ENCODE assay signal across 17 cellular contexts in the genomic region with DNA sequence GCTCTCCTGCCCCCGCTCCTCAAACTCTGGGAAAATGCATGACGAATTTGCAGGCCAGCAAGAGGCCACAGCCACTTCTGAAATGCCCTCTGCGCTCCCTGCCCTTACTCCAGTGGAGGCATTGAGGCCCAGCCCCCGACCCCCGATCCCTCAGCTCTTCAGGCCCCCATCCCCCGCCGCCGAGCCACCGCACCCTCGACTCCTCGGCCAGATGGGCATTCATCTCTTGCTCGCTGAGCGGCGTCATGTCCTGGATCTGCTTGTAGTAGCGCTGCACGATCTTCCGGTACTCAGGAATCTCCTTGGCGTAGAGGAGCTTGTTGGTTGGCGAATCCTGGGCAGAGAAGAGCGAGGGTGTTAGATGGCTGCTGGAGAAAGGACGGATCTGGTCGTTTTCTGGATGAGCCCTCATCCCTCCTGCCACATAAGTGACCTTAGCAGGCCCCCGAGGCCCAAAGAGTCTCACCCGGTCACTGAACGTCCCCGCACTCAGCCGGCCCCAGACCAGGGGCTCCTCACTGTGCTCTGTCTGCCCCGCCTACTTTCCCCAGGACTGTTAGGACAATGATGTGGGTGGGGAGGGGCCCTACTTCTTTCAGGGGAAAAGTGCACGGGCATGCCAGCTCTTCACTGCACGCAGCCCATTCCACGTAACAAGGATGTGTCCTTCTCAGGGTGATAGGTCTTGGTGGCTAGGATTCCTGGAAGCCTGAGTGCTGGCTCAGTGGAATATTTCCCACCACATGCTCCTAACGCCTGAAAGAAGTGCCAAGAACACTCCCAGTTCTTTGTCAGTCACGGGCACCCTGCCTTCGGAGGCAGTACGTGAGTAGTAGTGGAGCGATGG. TPM values are rescaled to one million over a fixed set of nuclear protein-coding genes. Genes with fewer than 3 reads are reported as not detected.
A peak's percentile ranks its signal among the peaks of the same experiment; 100 is the strongest.
DNase-seq lines count a peak whose midpoint lies in the region; ATAC-seq, FAIRE-seq and TF ChIP-seq lines count a peak whose summit lies in the region.
"Had no signal": no experiment of that assay in that cellular context is flagged by ENCODE, and none has a peak within 500 bp of the region (broad histone marks: within the 10 kb centered on the region; RNA-seq: fewer than 3 reads in every experiment).

No MANE protein-coding gene starts in this region.

- 75 to 76% methylated on average over 36 of the region's 36 CpGs for WGBS in heart right ventricle, 2 donors

- no peaks in the 10 kb centered on the region for H3K27me3 Mint-ChIP-seq in astrocyte (ENCODE audit: low read depth, unreplicated experiment)
- peaks cover 23% of the 10 kb centered on the region for H3K27me3 Mint-ChIP-seq in stimulated activated naive CD8-positive, alpha-beta T cell treated with anti-CD3 and anti-CD28 coated beads, Interleukin-15, amount 100 ng/mL, for 72 hours

- intact Hi-C loops in heart right ventricle (cut with DNase I) = loop anchor here in 3 of 10 donors (5.0 to 10.0 kb wide), 3 partner anchors 35 to 52 kb away; no protein-coding TSS in a partner anchor
- intact Hi-C loops in gastrocnemius medialis (cut with DNase I; ENCODE audit: low total_unique reads) = loop anchor here (5.0 kb wide), 1 partner anchor 35 kb away; no protein-coding TSS in a partner anchor
- intact Hi-C loops in breast epithelium (cut with DNase I; ENCODE audit: low total_unique reads) = no loop called here

- no peaks in the 10 kb centered on the region for H4K20me1 ChIP-seq in astrocyte (ENCODE audit: insufficient read depth, low read length)

- H3K27me3 ChIP-seq in astrocyte (ENCODE audit: insufficient read depth, low read length) (no peaks in the 10 kb centered on the region), heart right ventricle (no peaks in the 10 kb centered on the region), gastrocnemius medialis (no peaks in the 10 kb centered on the region), breast epithelium (no peaks in the 10 kb centered on the region)

- TF ChIP-seq CTCF in AG09319 (IDR thresholded peaks at IDR 0.05; ENCODE audit: low read depth, low read length) (no peak), astrocyte (IDR thresholded peaks at IDR 0.05; ENCODE audit: insufficient read depth, low read depth, low read length) (no peak), heart right ventricle (IDR thresholded peaks at IDR 0.05) (no peak), gastrocnemius medialis (IDR thresholded peaks at IDR 0.05 in 4 of 5, conservative IDR thresholded peaks at IDR 0.05 in 1 of 5) (no peak), breast epithelium (IDR thresholded peaks at IDR 0.05) (no peak)

- H3K9me3 ChIP-seq in astrocyte (ENCODE audit: insufficient read depth, low read depth, low read length) (no peaks in the 10 kb centered on the region), heart right ventricle (no peaks in the 10 kb centered on the region), gastrocnemius medialis (no peaks in the 10 kb centered on the region), breast epithelium (no peaks in the 10 kb centered on the region)
- H3K9me3 ChIP-seq: A549, prostate gland had no signal

- no peak overlapping the region for H3K27ac ChIP-seq in astrocyte (ENCODE audit: low read depth, low read length)
- peak overlapping the region in 6 of 10 donors; percentile 24 to 94 (median 38) for H3K27ac ChIP-seq in heart right ventricle
- H3K27ac ChIP-seq in gastrocnemius medialis = peak overlapping the region in 2 of 4 donors; percentile 25 to 58
- peak overlapping the region in 1 of 2 donors; percentile 77 for H3K27ac ChIP-seq in breast epithelium

- TF ChIP-seq POLR2A in gastrocnemius medialis (IDR thresholded peaks at IDR 0.05) (no peak), breast epithelium (IDR thresholded peaks at IDR 0.05) (no peak)

- H3K36me3 Mint-ChIP-seq in astrocyte (ENCODE audit: low read depth, unreplicated experiment) = peaks cover 20% of the 10 kb centered on the region
- H3K36me3 Mint-ChIP-seq: activated naive CD4-positive, alpha-beta T cell treated with anti-CD3 and anti-CD28 coated beads, Interleukin-2, amount 10 ng/mL, durations not matched to agents 7 days and 5 days had no signal

- no peak for FAIRE-seq in astrocyte (lab: Jason Lieb, UNC)
- FAIRE-seq: A549 had no signal

- no peak overlapping the region for H2AFZ ChIP-seq in astrocyte (ENCODE audit: low read depth, low read length)

- ATAC-seq in heart right ventricle = peak; percentile 5 to 56 (median 20)
- ATAC-seq in gastrocnemius medialis = peak; percentile 69 to 74
- no peak for ATAC-seq in stimulated activated naive CD8-positive, alpha-beta T cell treated with anti-CD3 and anti-CD28 coated beads, Interleukin-15, amount 100 ng/mL, for 72 hours
- ATAC-seq in GM19328 (IDR thresholded peaks at IDR 0.05; ENCODE audit: unreplicated experiment) = no peak
- no peak for ATAC-seq in HG03045 (IDR thresholded peaks at IDR 0.05; ENCODE audit: unreplicated experiment)
- ATAC-seq: A549 had no signal

- peak overlapping the region; percentile 42 for H3K4me2 ChIP-seq in astrocyte (ENCODE audit: low read length)
- H3K4me2 ChIP-seq: A549 had no signal

- no peak overlapping the region for H3K27ac Mint-ChIP-seq in astrocyte (ENCODE audit: unreplicated experiment)
- peak overlapping the region in 1 of 2 donors; percentile 33 for H3K27ac Mint-ChIP-seq in stimulated activated naive CD8-positive, alpha-beta T cell treated with anti-CD3 and anti-CD28 coated beads, Interleukin-15, amount 100 ng/mL, for 72 hours
- H3K27ac Mint-ChIP-seq: activated naive CD4-positive, alpha-beta T cell treated with anti-CD3 and anti-CD28 coated beads, Interleukin-2, amount 10 ng/mL, durations not matched to agents 7 days and 5 days had no signal

- peaks cover 45% of the 10 kb centered on the region for H3K4me1 ChIP-seq in astrocyte (ENCODE audit: insufficient read depth, low read length)
- H3K4me1 ChIP-seq in heart right ventricle = peaks cover 39 to 99% (median 92%) of the 10 kb centered on the region in 9 donors
- peaks cover 46 to 58% of the 10 kb centered on the region in 2 donors for H3K4me1 ChIP-seq in gastrocnemius medialis
- H3K4me1 ChIP-seq in breast epithelium = peaks cover 0 to 9% of the 10 kb centered on the region in 2 donors
- H3K4me1 ChIP-seq: prostate gland had no signal

- in situ Hi-C loops in gastrocnemius medialis (cut with MboI; ENCODE audit: low sequenced_read_pairs in 4 of 4) = no loop called here

- H3K9ac ChIP-seq in astrocyte (ENCODE audit: low read length) = no peak overlapping the region

- peaks cover 47% of the 10 kb centered on the region for H3K4me1 Mint-ChIP-seq in astrocyte (ENCODE audit: low read depth, unreplicated experiment)
- H3K4me1 Mint-ChIP-seq in stimulated activated naive CD8-positive, alpha-beta T cell treated with anti-CD3 and anti-CD28 coated beads, Interleukin-15, amount 100 ng/mL, for 72 hours = peaks cover 19% of the 10 kb centered on the region

- no peaks in the 10 kb centered on the region for H3K9me3 Mint-ChIP-seq in astrocyte (ENCODE audit: unreplicated experiment)
- H3K9me3 Mint-ChIP-seq in stimulated activated naive CD8-positive, alpha-beta T cell treated with anti-CD3 and anti-CD28 coated beads, Interleukin-15, amount 100 ng/mL, for 72 hours = no peaks in the 10 kb centered on the region
- H3K9me3 Mint-ChIP-seq: activated naive CD4-positive, alpha-beta T cell treated with anti-CD3 and anti-CD28 coated beads, Interleukin-2, amount 10 ng/mL, durations not matched to agents 7 days and 5 days had no signal

- DNase-seq in AG09319 (ENCODE audit: extremely low read depth, low read depth) (peak; percentile 52), astrocyte (ENCODE audit: low read depth) (peak; percentile 76), heart right ventricle (no peak), gastrocnemius medialis (peak in 1 of 2 donors; percentile 49), breast epithelium (ENCODE audit: low spot score in 2 of 2) (no peak)
- DNase-seq in stimulated activated naive CD8-positive, alpha-beta T cell treated with anti-CD3 and anti-CD28 coated beads, Interleukin-15, amount 100 ng/mL, for 72 hours = no peak
- DNase-seq: activated naive CD4-positive, alpha-beta T cell treated with anti-CD3 and anti-CD28 coated beads, Interleukin-2, amount 10 ng/mL, durations not matched to agents 7 days and 5 days; DMS 273 treated with DMSO at 0.1 percent for 48 hours; midbrain; NCI-H1105; stimulated activated naive CD4-positive, alpha-beta T cell had no signal

- no peaks in the 10 kb centered on the region for H3K79me2 ChIP-seq in astrocyte (ENCODE audit: insufficient read depth, low read length)

- H3K36me3 ChIP-seq in astrocyte (ENCODE audit: insufficient read depth, low read length) (no peaks in the 10 kb centered on the region), heart right ventricle (peaks cover 0 to 77% (median 19%) of the 10 kb centered on the region in 9 donors), gastrocnemius medialis (no peaks in the 10 kb centered on the region), breast epithelium (no peaks in the 10 kb centered on the region)
- H3K36me3 ChIP-seq: prostate gland had no signal

- H3K4me3 Mint-ChIP-seq in astrocyte (ENCODE audit: unreplicated experiment) = no peak overlapping the region
- no peak overlapping the region for H3K4me3 Mint-ChIP-seq in stimulated activated naive CD8-positive, alpha-beta T cell treated with anti-CD3 and anti-CD28 coated beads, Interleukin-15, amount 100 ng/mL, for 72 hours
- H3K4me3 Mint-ChIP-seq: activated naive CD4-positive, alpha-beta T cell treated with anti-CD3 and anti-CD28 coated beads, Interleukin-2, amount 10 ng/mL, durations not matched to agents 7 days and 5 days had no signal

- H3K4me3 ChIP-seq in astrocyte (ENCODE audit: insufficient read depth, low read depth, low read length) (no peak overlapping the region), heart right ventricle (no peak overlapping the region), gastrocnemius medialis (no peak overlapping the region), breast epithelium (no peak overlapping the region)
- H3K4me3 ChIP-seq: A549, prostate gland had no signal

RNA-seq across cellular contexts. Expression of gene H1-8, which starts 14.1 kb away (rescaled TPM):
- not detected in 2 replicates for total RNA-seq in astrocyte
- not detected for total RNA-seq in heart right ventricle
- polyA plus RNA-seq in heart right ventricle = not detected
- total RNA-seq in gastrocnemius medialis = not detected
- not detected for total RNA-seq in breast epithelium
- total RNA-seq: activated CD8-positive, alpha-beta memory T cell treated with anti-CD3 and anti-CD28 coated beads for 36 hours; prostate gland; SK-MEL-5 had no signal
- polyA plus RNA-seq: A549 had no signal

RNA-seq across cellular contexts. Expression of gene RHO, which starts 28.7 kb away (rescaled TPM):
- total RNA-seq in astrocyte = not detected in 2 replicates
- total RNA-seq in heart right ventricle = not detected
- polyA plus RNA-seq in heart right ventricle = not detected
- total RNA-seq in gastrocnemius medialis = not detected
- total RNA-seq in breast epithelium = under 1 TPM in 1 of 3 donors, not detected in 2; 0.15 TPM
- total RNA-seq: activated CD8-positive, alpha-beta memory T cell treated with anti-CD3 and anti-CD28 coated beads for 36 hours; SK-MEL-5 had no signal

RNA-seq across cellular contexts. Expression of gene PLXND1, which starts 49.4 kb away (rescaled TPM):
- total RNA-seq in astrocyte (184 and 188 TPM in 2 replicates), heart right ventricle (100 to 1,000 TPM in 1 of 10 donors, 10 to 100 TPM in 9; 40.9 to 106 (median 62.8) TPM), gastrocnemius medialis (10 to 100 TPM; 15.7 to 70.9 (median 19.9) TPM), breast epithelium (100 to 1,000 TPM in 2 of 3 donors, 10 to 100 TPM in 1; 53.6 to 187 (median 118) TPM)
- polyA plus RNA-seq in heart right ventricle = 100 to 1,000 TPM in 1 of 2 donors, 10 to 100 TPM in 1; 71.2 to 169 TPM

Comparison
In these comparisons a context has a peak if more than half of its experiments do, and no peak if none do; other contexts are left out.
1. DNase-seq: peak in AG09319 (single experiment) and astrocyte (single experiment); none in heart right ventricle (0 of 2), stimulated activated naive CD8-positive, alpha-beta T cell treated with anti-CD3 and anti-CD28 coated beads, Interleukin-15, amount 100 ng/mL, for 72 hours (0 of 2) and breast epithelium (0 of 2).
2. ATAC-seq: peak in heart right ventricle (8 of 8) and gastrocnemius medialis (2 of 2); none in stimulated activated naive CD8-positive, alpha-beta T cell treated with anti-CD3 and anti-CD28 coated beads, Interleukin-15, amount 100 ng/mL, for 72 hours (single experiment), GM19328 (single experiment) and HG03045 (single experiment).